In genomic region chr17:82105417-82105881, GRCh38 we compare ENCODE assay signal across 9 cellular contexts. TPM values are rescaled to one million over a fixed set of nuclear protein-coding genes. Genes with fewer than 3 reads are reported as not detected.
DNase-seq lines count a peak whose midpoint lies in the region; ATAC-seq and TF ChIP-seq lines count a peak whose summit lies in the region.
"Had no signal": no experiment of that assay in that cellular context is flagged by ENCODE, and none has a peak within 500 bp of the region (broad histone marks: within the 10 kb centered on the region; RNA-seq: fewer than 3 reads in every experiment).

No MANE protein-coding gene starts in this region.

- TF ChIP-seq RAD21 in SK-N-SH (IDR thresholded peaks at IDR 0.05; ENCODE audit: low read length) = no peak

- no peak overlapping the region for H2AFZ ChIP-seq in SK-N-SH (ENCODE audit: low read depth)

- TF ChIP-seq CTCF in SK-N-SH (IDR thresholded peaks at IDR 0.05) = no peak

- no peaks in the 10 kb centered on the region for H3K9me2 ChIP-seq in SK-N-SH

- no peak overlapping the region for H3K4me2 ChIP-seq in SK-N-SH

- H3K4me1 Mint-ChIP-seq in stimulated activated naive CD8-positive, alpha-beta T cell treated with anti-CD3 and anti-CD28 coated beads, Interleukin-15, Interleukin-2, amounts not matched to agents 100 ng/mL and 50 ng/mL, for 24 hours (ENCODE audit: low read depth) = peaks cover 33% of the 10 kb centered on the region
- peaks cover 30% of the 10 kb centered on the region for H3K4me1 Mint-ChIP-seq in activated naive CD8-positive, alpha-beta T cell treated with anti-CD3 and anti-CD28 coated beads, Interleukin-2, amount 50 U/mL, for 24 hours

- TF ChIP-seq EP300 in SK-N-SH (IDR thresholded peaks at IDR 0.05; ENCODE audit: borderline replicate concordance in 1 of 2, low read depth in 1 of 2, low read length in 1 of 2) = no peak

- peaks cover 26 to 37% of the 10 kb centered on the region in 2 donors for H3K4me1 ChIP-seq in mucosa of rectum (ENCODE audit: control insufficient read depth in 2 of 2, insufficient read depth in 2 of 2, low read length in 2 of 2)
- H3K4me1 ChIP-seq in SK-N-SH (ENCODE audit: control insufficient read depth in 1 of 2, insufficient read depth in 2 of 2, low read depth in 1 of 2, low read length in 1 of 2) = peaks cover 11 to 69% of the 10 kb centered on the region in 2 experiments; a peak in 3 of 4 replicates

- no peaks in the 10 kb centered on the region for H3K79me2 ChIP-seq in SK-N-SH (ENCODE audit: insufficient read depth)

- H3K27me3 Mint-ChIP-seq in stimulated activated naive CD8-positive, alpha-beta T cell treated with anti-CD3 and anti-CD28 coated beads, Interleukin-15, Interleukin-2, amounts not matched to agents 100 ng/mL and 50 ng/mL, for 24 hours = no peaks in the 10 kb centered on the region
- H3K27me3 Mint-ChIP-seq in activated naive CD8-positive, alpha-beta T cell treated with anti-CD3 and anti-CD28 coated beads, Interleukin-2, amount 50 U/mL, for 24 hours = no peaks in the 10 kb centered on the region

- H3K4me3 Mint-ChIP-seq in stimulated activated naive CD8-positive, alpha-beta T cell treated with anti-CD3 and anti-CD28 coated beads, Interleukin-15, Interleukin-2, amounts not matched to agents 100 ng/mL and 50 ng/mL, for 24 hours = peak overlapping the region; percentile 90
- peak overlapping the region; percentile 89 for H3K4me3 Mint-ChIP-seq in activated naive CD8-positive, alpha-beta T cell treated with anti-CD3 and anti-CD28 coated beads, Interleukin-2, amount 50 U/mL, for 24 hours

- peaks cover 5% of the 10 kb centered on the region for H3F3A ChIP-seq in SK-N-SH (replicated peaks; ENCODE audit: insufficient read depth)

- peak overlapping the region in 1 of 2 donors; percentile 71 for H3K4me3 ChIP-seq in mucosa of rectum (ENCODE audit: low read length in 2 of 2)
- H3K4me3 ChIP-seq in SK-N-SH (ENCODE audit: low read depth in 2 of 2, low read length in 1 of 2) = peak overlapping the region in 1 of 2 experiments; percentile 9; a peak in 1 of 4 replicates

- no peaks in the 10 kb centered on the region for H3K36me3 Mint-ChIP-seq in stimulated activated naive CD8-positive, alpha-beta T cell treated with anti-CD3 and anti-CD28 coated beads, Interleukin-15, Interleukin-2, amounts not matched to agents 100 ng/mL and 50 ng/mL, for 24 hours (ENCODE audit: low read depth)
- no peaks in the 10 kb centered on the region for H3K36me3 Mint-ChIP-seq in activated naive CD8-positive, alpha-beta T cell treated with anti-CD3 and anti-CD28 coated beads, Interleukin-2, amount 50 U/mL, for 24 hours (ENCODE audit: low read depth)

- peak overlapping the region; percentile 97 for H3K27ac Mint-ChIP-seq in stimulated activated naive CD8-positive, alpha-beta T cell treated with anti-CD3 and anti-CD28 coated beads, Interleukin-15, Interleukin-2, amounts not matched to agents 100 ng/mL and 50 ng/mL, for 24 hours
- peak overlapping the region; percentile 94 for H3K27ac Mint-ChIP-seq in activated naive CD8-positive, alpha-beta T cell treated with anti-CD3 and anti-CD28 coated beads, Interleukin-2, amount 50 U/mL, for 24 hours

- CTCF ChIA-PET in SK-N-SH (lab: Yijun Ruan, JAX) = interaction anchor here (0.6 to 5.2 kb wide), 16 partner anchors 11 to 568 kb away, joined by 3 to 45 read pairs (median 8); partner anchors contain the start of gene RAC3

- H3K9ac ChIP-seq in mucosa of rectum (ENCODE audit: low read depth in 1 of 2, low read length in 2 of 2) (peak overlapping the region in 1 of 2 donors; percentile 15), SK-N-SH (no peak overlapping the region)

- no peaks in the 10 kb centered on the region for H3K27me3 ChIP-seq in mucosa of rectum (ENCODE audit: control insufficient read depth in 2 of 2, insufficient read depth in 2 of 2, low read length in 2 of 2)
- H3K27me3 ChIP-seq in SK-N-SH (ENCODE audit: insufficient read depth) = no peaks in the 10 kb centered on the region

- no peak for ATAC-seq in stimulated activated naive CD8-positive, alpha-beta T cell treated with anti-CD3 and anti-CD28 coated beads, Interleukin-15, Interleukin-2, amounts not matched to agents 100 U/mL and 50 U/mL, for 24 hours
- ATAC-seq in activated naive CD8-positive, alpha-beta T cell treated with anti-CD3 and anti-CD28 coated beads, Interleukin-2, amount 50 U/mL, for 24 hours = no peak
- ATAC-seq in GM21447 (IDR thresholded peaks at IDR 0.05; ENCODE audit: unreplicated experiment) = no peak
- no peak for ATAC-seq in GM18861 (IDR thresholded peaks at IDR 0.05; ENCODE audit: unreplicated experiment)

- POLR2A ChIA-PET in SK-N-SH (lab: Yijun Ruan, JAX) = interaction anchor here (0.6 to 2.3 kb wide), 5 partner anchors 7 to 167 kb away, joined by 3 to 13 read pairs (median 3); partner anchors contain the start of gene FASN

- no peak for DNase-seq in stimulated activated naive CD8-positive, alpha-beta T cell treated with anti-CD3 and anti-CD28 coated beads, Interleukin-15, Interleukin-2, amounts not matched to agents 100 U/mL and 50 U/mL, for 24 hours
- no peak for DNase-seq in activated naive CD8-positive, alpha-beta T cell treated with anti-CD3 and anti-CD28 coated beads, Interleukin-2, amount 50 U/mL, for 24 hours
- DNase-seq in SK-N-SH (no peak), NCI-H774 (lab: John Stamatoyannopoulos, UW) (no peak)

- no peaks in the 10 kb centered on the region for H4K20me1 ChIP-seq in SK-N-SH (ENCODE audit: insufficient read depth)

- H3K9me3 ChIP-seq in mucosa of rectum (ENCODE audit: control insufficient read depth in 2 of 2, low read length in 2 of 2) (no peaks in the 10 kb centered on the region), SK-N-SH (no peaks in the 10 kb centered on the region)
- H3K9me3 ChIP-seq: thoracic aorta had no signal

- WGBS in SK-N-SH (ENCODE audit: low lambda C conversion rate) = 91% methylated on average over 13 of the region's 13 CpGs

- H3K27ac ChIP-seq in mucosa of rectum (ENCODE audit: low read depth in 2 of 2, low read length in 2 of 2) (peak overlapping the region; percentile 80 to 90), SK-N-SH (ENCODE audit: low read depth in 2 of 2, low read length in 1 of 2) (peak overlapping the region in 1 of 2 experiments; percentile 93; a peak in 2 of 4 replicates)

- H3K36me3 ChIP-seq in mucosa of rectum (ENCODE audit: control insufficient read depth in 2 of 2, insufficient read depth in 2 of 2, low read length in 2 of 2) = no peaks in the 10 kb centered on the region
- H3K36me3 ChIP-seq in SK-N-SH (replicated peaks in 1 of 2; ENCODE audit: control insufficient read depth in 1 of 2, insufficient read depth in 2 of 2, low read length in 1 of 2) = peaks cover 2 to 7% of the 10 kb centered on the region in 2 experiments
- H3K36me3 ChIP-seq: thoracic aorta had no signal

- no peaks in the 10 kb centered on the region for H3K9me3 Mint-ChIP-seq in stimulated activated naive CD8-positive, alpha-beta T cell treated with anti-CD3 and anti-CD28 coated beads, Interleukin-15, Interleukin-2, amounts not matched to agents 100 ng/mL and 50 ng/mL, for 24 hours
- no peaks in the 10 kb centered on the region for H3K9me3 Mint-ChIP-seq in activated naive CD8-positive, alpha-beta T cell treated with anti-CD3 and anti-CD28 coated beads, Interleukin-2, amount 50 U/mL, for 24 hours

TF ChIP-seq in SK-N-SH, 30 proteins besides CTCF, POLR2A, EP300 and RAD21:
- no peak for TF ChIP-seq NFIC (IDR thresholded peaks at IDR 0.05; ENCODE audit: borderline replicate concordance)
- TF ChIP-seq, protein P1, sequence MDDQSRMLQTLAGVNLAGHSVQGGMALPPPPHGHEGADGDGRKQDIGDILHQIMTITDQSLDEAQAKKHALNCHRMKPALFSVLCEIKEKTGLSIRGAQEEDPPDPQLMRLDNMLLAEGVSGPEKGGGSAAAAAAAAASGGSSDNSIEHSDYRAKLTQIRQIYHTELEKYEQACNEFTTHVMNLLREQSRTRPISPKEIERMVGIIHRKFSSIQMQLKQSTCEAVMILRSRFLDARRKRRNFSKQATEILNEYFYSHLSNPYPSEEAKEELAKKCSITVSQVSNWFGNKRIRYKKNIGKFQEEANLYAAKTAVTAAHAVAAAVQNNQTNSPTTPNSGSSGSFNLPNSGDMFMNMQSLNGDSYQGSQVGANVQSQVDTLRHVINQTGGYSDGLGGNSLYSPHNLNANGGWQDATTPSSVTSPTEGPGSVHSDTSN (IDR thresholded peaks at IDR 0.05) = no peak
- no peak for TF ChIP-seq FOSL2 (IDR thresholded peaks at IDR 0.05; ENCODE audit: borderline replicate concordance, low read depth)
- TF ChIP-seq FOXM1 (IDR thresholded peaks at IDR 0.05; ENCODE audit: low read depth) = no peak
- TF ChIP-seq CHD2 (IDR thresholded peaks at IDR 0.05; ENCODE audit: low read length, partially characterized antibody) = no peak
- no peak for TF ChIP-seq EZH2phosphoT487 (IDR thresholded peaks at IDR 0.05; ENCODE audit: borderline replicate concordance, low read depth)
- no peak for TF ChIP-seq USF2 (IDR thresholded peaks at IDR 0.05; ENCODE audit: borderline replicate concordance, low read depth, low read length)
- no peak for TF ChIP-seq RCOR1 (IDR thresholded peaks at IDR 0.05; ENCODE audit: low read length)
- TF ChIP-seq SIN3A (IDR thresholded peaks at IDR 0.05; ENCODE audit: borderline replicate concordance, low read depth, low read length) = no peak
- no peak for TF ChIP-seq YY1 (IDR thresholded peaks at IDR 0.05; ENCODE audit: low read depth)

RNA-seq across cellular contexts. Expression of gene FASN, which starts 7.4 kb away (rescaled TPM):
- polyA plus RNA-seq in SK-N-SH (2012; rRNA removed) = 28.1 and 55.1 TPM in 2 replicates
- 15.2 and 34.0 TPM in 2 replicates for polyA plus RNA-seq in SK-N-SH (2012; cell fraction: cytosol; rRNA removed)
- 174 and 219 TPM in 2 replicates for polyA plus RNA-seq in SK-N-SH (2012; cell fraction: nucleus; rRNA removed)

RNA-seq across cellular contexts. Expression of gene DUS1L, which starts 39.8 kb away (rescaled TPM):
- polyA plus RNA-seq in SK-N-SH (2012; rRNA removed) = 144 and 163 TPM in 2 replicates
- polyA plus RNA-seq in SK-N-SH (2012; cell fraction: cytosol; rRNA removed) = 57.9 and 78.7 TPM in 2 replicates
- 1,198 and 1,537 TPM in 2 replicates for polyA plus RNA-seq in SK-N-SH (2012; cell fraction: nucleus; rRNA removed)

RNA-seq across cellular contexts. Expression of gene GPS1, which starts 53.8 kb away (rescaled TPM):
- 264 and 272 TPM in 2 replicates for polyA plus RNA-seq in SK-N-SH (2012; rRNA removed)
- polyA plus RNA-seq in SK-N-SH (2012; cell fraction: cytosol; rRNA removed) = 79.9 and 147 TPM in 2 replicates
- 584 and 643 TPM in 2 replicates for polyA plus RNA-seq in SK-N-SH (2012; cell fraction: nucleus; rRNA removed)

RNA-seq across cellular contexts. Expression of gene RFNG, which starts 53.8 kb away (rescaled TPM):
- polyA plus RNA-seq in SK-N-SH (2012; rRNA removed) = 54.4 and 68.6 TPM in 2 replicates
- 22.9 and 37.2 TPM in 2 replicates for polyA plus RNA-seq in SK-N-SH (2012; cell fraction: cytosol; rRNA removed)
- polyA plus RNA-seq in SK-N-SH (2012; cell fraction: nucleus; rRNA removed) = 329 and 368 TPM in 2 replicates
